In genomic region chr9:786405-786804, GRCh38 we compare ENCODE assay signal across 24 cellular contexts. TPM values are rescaled to one million over a fixed set of nuclear protein-coding genes. Genes with fewer than 3 reads are reported as not detected.
"Had no signal": no experiment of that assay in that cellular context is flagged by ENCODE, and none has a peak within 500 bp of the region (broad histone marks: within the 10 kb centered on the region; RNA-seq: fewer than 3 reads in every experiment).

No MANE protein-coding gene starts in this region.

- H3K4me1 ChIP-seq: breast epithelium, Peyer's patch had no signal

- H3K36me3 ChIP-seq: breast epithelium, Peyer's patch had no signal

- DNase-seq: activated CD4-positive, alpha-beta T cell treated with anti-CD3 and anti-CD28 coated beads for 48 hours; activated CD4-positive, alpha-beta T cell treated with anti-CD3 and anti-CD28 coated beads, Interleukin-2, amount 50 U/mL, for 4 hours; activated CD4-positive, CD25-positive, alpha-beta regulatory T cell treated with anti-CD3 and anti-CD28 coated beads, Interleukin-2, amount 50 U/mL, for 72 hours; activated CD8-positive, alpha-beta memory T cell treated with anti-CD3 and anti-CD28 coated beads, Interleukin-2, amount 50 U/mL, for 48 hours; activated CD8-positive, alpha-beta T cell treated with anti-CD3 and anti-CD28 coated beads, Interleukin-2, amount 10 ng/mL, durations not matched to agents 7 days and 5 days; activated naive CD4-positive, alpha-beta T cell; activated T-cell treated with anti-CD3 and anti-CD28 coated beads, Interleukin-2, amount 50 U/mL, for 1 hour; aorta; central memory CD4-positive, alpha-beta T cell; NCI-H1105 treated with DMSO at 0.1 percent for 48 hours; NCI-H146; NCI-H187 treated with DMSO at 0.1 percent for 48 hours; NCI-H2171; NCI-H2227 treated with DMSO at 0.1 percent for 48 hours; NCI-H526; NCI-H774; Peyer's patch; SHP77 treated with DMSO at 0.1 percent for 48 hours; T-helper 9 cell had no signal

- ATAC-seq: activated CD8-positive, alpha-beta T cell treated with anti-CD3 and anti-CD28 coated beads, Interleukin-2, amount 10 ng/mL, durations not matched to agents 7 days and 5 days; WTC11 had no signal

- H3K4me3 ChIP-seq: breast epithelium, Peyer's patch had no signal

- H3K9me3 ChIP-seq: breast epithelium, Peyer's patch had no signal

- H3K27ac ChIP-seq: breast epithelium, Peyer's patch had no signal

- H3K27me3 ChIP-seq: breast epithelium, Peyer's patch had no signal

RNA-seq across cellular contexts. Expression of gene DMRT1, which starts 55.1 kb away (rescaled TPM):
- total RNA-seq: activated CD8-positive, alpha-beta T cell treated with anti-CD3 and anti-CD28 coated beads, Interleukin-2, amount 10 ng/mL, durations not matched to agents 7 days and 5 days; aorta; breast epithelium; chondrocyte; NCI-H460; Peyer's patch; SK-MEL-5; WTC11 had no signal
- polyA plus RNA-seq: aorta had no signal
